Comparison of ENCODE assay signal across 1 cellular context in the genomic region with DNA sequence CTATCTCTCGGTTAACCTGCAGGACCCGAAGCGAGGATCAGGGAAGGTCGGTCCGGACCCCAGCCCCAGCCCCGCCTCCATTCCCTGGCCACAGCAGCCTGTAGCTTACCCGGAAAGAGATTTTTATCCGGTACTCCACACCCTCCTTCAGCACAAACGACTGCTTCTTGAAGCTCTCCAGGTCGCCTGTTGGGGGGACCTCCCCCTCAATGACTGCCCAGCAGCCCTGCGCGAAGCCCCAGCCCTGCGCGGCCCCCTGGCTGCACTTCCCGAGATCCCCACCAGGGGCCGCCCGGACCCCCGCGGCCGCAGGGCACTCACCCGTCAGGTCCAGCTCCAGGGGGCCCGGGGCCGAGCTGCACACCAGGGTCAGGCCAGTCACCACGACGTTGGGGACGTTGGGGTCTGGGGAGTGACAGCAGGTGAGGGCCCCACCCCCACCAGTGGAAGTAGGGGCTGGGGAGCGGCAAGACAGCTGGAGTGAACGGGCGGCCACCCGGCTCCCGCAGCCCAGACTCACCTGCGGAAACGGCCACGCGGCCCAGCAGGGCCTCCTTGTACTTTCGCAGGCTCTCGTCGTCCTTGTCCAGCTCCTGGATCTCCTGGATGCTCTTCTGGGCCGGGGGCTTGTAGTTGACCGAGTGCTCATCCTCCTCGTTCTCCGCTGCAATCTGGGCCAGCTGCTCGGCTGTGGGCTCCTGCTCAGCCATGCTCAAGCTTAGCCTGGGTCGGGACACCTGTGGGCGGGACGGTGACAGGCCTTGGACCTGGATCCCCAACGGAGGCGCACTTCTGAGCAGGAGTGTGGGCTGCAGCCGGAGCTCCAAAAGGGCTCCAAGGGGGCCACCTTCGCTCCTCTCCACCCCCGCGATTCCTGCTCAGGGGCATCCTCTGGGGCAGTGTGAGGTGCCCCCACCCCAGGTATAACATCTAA.
A peak's percentile ranks its signal among the peaks of the same experiment; 100 is the strongest.
TF ChIP-seq lines count a peak whose summit lies in the region.

No MANE protein-coding gene starts in this region.

TF ChIP-seq in K562, 482 proteins besides CTCF, POLR2A, EP300 and RAD21 (continues in another document):
- peak; percentile 89 for TF ChIP-seq RBM22 (IDR thresholded peaks at IDR 0.05; ENCODE audit: low read depth, low read length, poor library complexity, severe bottlenecking)
- 0 out of 2 replicates have a peak, but pooled peaks have one; percentile 12 for TF ChIP-seq ZNF282 (CRISPR knock-in tag; IDR thresholded peaks at IDR 0.05)
- TF ChIP-seq ZNF41 (CRISPR knock-in tag; conservative IDR thresholded peaks at IDR 0.05): no peak
- TF ChIP-seq BDP1 (IDR thresholded peaks at IDR 0.05; ENCODE audit: insufficient read depth, insufficient read length): no peak
- TF ChIP-seq, protein P1, sequence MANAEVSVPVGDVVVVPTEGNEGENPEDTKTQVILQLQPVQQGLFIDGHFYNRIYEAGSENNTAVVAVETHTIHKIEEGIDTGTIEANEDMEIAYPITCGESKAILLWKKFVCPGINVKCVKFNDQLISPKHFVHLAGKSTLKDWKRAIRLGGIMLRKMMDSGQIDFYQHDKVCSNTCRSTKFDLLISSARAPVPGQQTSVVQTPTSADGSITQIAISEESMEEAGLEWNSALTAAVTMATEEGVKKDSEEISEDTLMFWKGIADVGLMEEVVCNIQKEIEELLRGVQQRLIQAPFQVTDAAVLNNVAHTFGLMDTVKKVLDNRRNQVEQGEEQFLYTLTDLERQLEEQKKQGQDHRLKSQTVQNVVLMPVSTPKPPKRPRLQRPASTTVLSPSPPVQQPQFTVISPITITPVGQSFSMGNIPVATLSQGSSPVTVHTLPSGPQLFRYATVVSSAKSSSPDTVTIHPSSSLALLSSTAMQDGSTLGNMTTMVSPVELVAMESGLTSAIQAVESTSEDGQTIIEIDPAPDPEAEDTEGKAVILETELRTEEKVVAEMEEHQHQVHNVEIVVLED (CRISPR knock-in tag; IDR thresholded peaks at IDR 0.05): no peak
- TF ChIP-seq KAT2B (IDR thresholded peaks at IDR 0.05; ENCODE audit: low read depth, low read length): no peak
- no peak for TF ChIP-seq SIN3B (IDR thresholded peaks at IDR 0.05; ENCODE audit: low read depth)
- TF ChIP-seq, protein P2, sequence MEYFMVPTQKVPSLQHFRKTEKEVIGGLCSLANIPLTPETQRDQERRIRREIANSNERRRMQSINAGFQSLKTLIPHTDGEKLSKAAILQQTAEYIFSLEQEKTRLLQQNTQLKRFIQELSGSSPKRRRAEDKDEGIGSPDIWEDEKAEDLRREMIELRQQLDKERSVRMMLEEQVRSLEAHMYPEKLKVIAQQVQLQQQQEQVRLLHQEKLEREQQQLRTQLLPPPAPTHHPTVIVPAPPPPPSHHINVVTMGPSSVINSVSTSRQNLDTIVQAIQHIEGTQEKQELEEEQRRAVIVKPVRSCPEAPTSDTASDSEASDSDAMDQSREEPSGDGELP (CRISPR knock-in tag; IDR thresholded peaks at IDR 0.05; ENCODE audit: borderline replicate concordance): peak; percentile 71
- TF ChIP-seq, protein P3, sequence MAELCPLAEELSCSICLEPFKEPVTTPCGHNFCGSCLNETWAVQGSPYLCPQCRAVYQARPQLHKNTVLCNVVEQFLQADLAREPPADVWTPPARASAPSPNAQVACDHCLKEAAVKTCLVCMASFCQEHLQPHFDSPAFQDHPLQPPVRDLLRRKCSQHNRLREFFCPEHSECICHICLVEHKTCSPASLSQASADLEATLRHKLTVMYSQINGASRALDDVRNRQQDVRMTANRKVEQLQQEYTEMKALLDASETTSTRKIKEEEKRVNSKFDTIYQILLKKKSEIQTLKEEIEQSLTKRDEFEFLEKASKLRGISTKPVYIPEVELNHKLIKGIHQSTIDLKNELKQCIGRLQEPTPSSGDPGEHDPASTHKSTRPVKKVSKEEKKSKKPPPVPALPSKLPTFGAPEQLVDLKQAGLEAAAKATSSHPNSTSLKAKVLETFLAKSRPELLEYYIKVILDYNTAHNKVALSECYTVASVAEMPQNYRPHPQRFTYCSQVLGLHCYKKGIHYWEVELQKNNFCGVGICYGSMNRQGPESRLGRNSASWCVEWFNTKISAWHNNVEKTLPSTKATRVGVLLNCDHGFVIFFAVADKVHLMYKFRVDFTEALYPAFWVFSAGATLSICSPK (IDR thresholded peaks at IDR 0.05; ENCODE audit: borderline replicate concordance): no peak
- no peak for TF ChIP-seq BCL6 (CRISPR knock-in tag; IDR thresholded peaks at IDR 0.05)
- no peak for TF ChIP-seq NFXL1 (CRISPR knock-in tag; IDR thresholded peaks at IDR 0.05)
- 0 out of 2 replicates have a peak, but pooled peaks have one; percentile 31 for TF ChIP-seq POLR2AphosphoS5 (IDR thresholded peaks at IDR 0.05; ENCODE audit: control insufficient read depth, insufficient read depth, low read depth, low read length)
- no peak for TF ChIP-seq JUN (IDR thresholded peaks at IDR 0.05; ENCODE audit: borderline replicate concordance, low read depth, low read length)
- peak; percentile 38; the same call in 1 of the 2 replicates for TF ChIP-seq JUN (CRISPR knock-in tag; IDR thresholded peaks at IDR 0.05; ENCODE audit: borderline replicate concordance)
- TF ChIP-seq, protein P4, sequence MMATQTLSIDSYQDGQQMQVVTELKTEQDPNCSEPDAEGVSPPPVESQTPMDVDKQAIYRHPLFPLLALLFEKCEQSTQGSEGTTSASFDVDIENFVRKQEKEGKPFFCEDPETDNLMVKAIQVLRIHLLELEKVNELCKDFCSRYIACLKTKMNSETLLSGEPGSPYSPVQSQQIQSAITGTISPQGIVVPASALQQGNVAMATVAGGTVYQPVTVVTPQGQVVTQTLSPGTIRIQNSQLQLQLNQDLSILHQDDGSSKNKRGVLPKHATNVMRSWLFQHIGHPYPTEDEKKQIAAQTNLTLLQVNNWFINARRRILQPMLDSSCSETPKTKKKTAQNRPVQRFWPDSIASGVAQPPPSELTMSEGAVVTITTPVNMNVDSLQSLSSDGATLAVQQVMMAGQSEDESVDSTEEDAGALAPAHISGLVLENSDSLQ (IDR thresholded peaks at IDR 0.05): no peak
- TF ChIP-seq, protein P5, sequence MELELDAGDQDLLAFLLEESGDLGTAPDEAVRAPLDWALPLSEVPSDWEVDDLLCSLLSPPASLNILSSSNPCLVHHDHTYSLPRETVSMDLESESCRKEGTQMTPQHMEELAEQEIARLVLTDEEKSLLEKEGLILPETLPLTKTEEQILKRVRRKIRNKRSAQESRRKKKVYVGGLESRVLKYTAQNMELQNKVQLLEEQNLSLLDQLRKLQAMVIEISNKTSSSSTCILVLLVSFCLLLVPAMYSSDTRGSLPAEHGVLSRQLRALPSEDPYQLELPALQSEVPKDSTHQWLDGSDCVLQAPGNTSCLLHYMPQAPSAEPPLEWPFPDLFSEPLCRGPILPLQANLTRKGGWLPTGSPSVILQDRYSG (tag; conservative IDR thresholded peaks at IDR 0.05; ENCODE audit: low read depth): no peak
- TF ChIP-seq, protein P6, sequence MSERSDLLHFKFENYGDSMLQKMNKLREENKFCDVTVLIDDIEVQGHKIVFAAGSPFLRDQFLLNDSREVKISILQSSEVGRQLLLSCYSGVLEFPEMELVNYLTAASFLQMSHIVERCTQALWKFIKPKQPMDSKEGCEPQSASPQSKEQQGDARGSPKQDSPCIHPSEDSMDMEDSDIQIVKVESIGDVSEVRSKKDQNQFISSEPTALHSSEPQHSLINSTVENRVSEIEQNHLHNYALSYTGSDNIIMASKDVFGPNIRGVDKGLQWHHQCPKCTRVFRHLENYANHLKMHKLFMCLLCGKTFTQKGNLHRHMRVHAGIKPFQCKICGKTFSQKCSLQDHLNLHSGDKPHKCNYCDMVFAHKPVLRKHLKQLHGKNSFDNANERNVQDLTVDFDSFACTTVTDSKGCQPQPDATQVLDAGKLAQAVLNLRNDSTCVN (CRISPR knock-in tag; IDR thresholded peaks at IDR 0.05): no peak
- TF ChIP-seq RBFOX2 (IDR thresholded peaks at IDR 0.05; ENCODE audit: low read depth, low read length): peak; percentile 70
- TF ChIP-seq ZC3H11A (IDR thresholded peaks at IDR 0.05; ENCODE audit: low read depth, low read length): no peak
- TF ChIP-seq, protein P7, sequence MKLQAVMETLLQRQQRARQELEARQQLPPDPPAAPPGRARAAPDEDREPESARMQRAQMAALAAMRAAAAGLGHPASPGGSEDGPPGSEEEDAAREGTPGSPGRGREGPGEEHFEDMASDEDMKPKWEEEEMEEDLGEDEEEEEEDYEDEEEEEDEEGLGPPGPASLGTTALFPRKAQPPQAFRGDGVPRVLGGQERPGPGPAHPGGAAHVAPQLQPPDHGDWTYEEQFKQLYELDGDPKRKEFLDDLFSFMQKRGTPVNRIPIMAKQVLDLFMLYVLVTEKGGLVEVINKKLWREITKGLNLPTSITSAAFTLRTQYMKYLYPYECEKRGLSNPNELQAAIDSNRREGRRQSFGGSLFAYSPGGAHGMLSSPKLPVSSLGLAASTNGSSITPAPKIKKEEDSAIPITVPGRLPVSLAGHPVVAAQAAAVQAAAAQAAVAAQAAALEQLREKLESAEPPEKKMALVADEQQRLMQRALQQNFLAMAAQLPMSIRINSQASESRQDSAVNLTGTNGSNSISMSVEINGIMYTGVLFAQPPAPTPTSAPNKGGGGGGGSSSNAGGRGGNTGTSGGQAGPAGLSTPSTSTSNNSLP (IDR thresholded peaks at IDR 0.05; ENCODE audit: borderline replicate concordance, low read depth, low read length): no peak
- TF ChIP-seq YBX1 (IDR thresholded peaks at IDR 0.05): no peak
- TF ChIP-seq TRIM24 (IDR thresholded peaks at IDR 0.05): no peak
- TF ChIP-seq ZNF668 (CRISPR knock-in tag; IDR thresholded peaks at IDR 0.05): no peak
- no peak for TF ChIP-seq HDGF (IDR thresholded peaks at IDR 0.05)
- peak in 2 of 3 experiments; percentile 3 to 27 for TF ChIP-seq YY1 (IDR thresholded peaks at IDR 0.05; ENCODE audit: borderline replicate concordance in 1 of 3, control insufficient read depth in 1 of 3, extremely low read depth in 1 of 3, insufficient read depth in 3 of 3, insufficient read length in 1 of 3, insufficient replicate concordance in 2 of 3, low read depth in 1 of 3, low read length in 2 of 3)
- TF ChIP-seq ATF7 (IDR thresholded peaks at IDR 0.05): 0 out of 2 replicates have a peak, but pooled peaks have one; percentile 20
- TF ChIP-seq RCOR1 (IDR thresholded peaks at IDR 0.05; ENCODE audit: borderline replicate concordance in 1 of 2, low read depth in 2 of 2, low read length in 2 of 2): 0 out of 4 replicates have a peak, but pooled peaks of 1 of the 2 experiments have one; percentile 21
- TF ChIP-seq, protein P8, sequence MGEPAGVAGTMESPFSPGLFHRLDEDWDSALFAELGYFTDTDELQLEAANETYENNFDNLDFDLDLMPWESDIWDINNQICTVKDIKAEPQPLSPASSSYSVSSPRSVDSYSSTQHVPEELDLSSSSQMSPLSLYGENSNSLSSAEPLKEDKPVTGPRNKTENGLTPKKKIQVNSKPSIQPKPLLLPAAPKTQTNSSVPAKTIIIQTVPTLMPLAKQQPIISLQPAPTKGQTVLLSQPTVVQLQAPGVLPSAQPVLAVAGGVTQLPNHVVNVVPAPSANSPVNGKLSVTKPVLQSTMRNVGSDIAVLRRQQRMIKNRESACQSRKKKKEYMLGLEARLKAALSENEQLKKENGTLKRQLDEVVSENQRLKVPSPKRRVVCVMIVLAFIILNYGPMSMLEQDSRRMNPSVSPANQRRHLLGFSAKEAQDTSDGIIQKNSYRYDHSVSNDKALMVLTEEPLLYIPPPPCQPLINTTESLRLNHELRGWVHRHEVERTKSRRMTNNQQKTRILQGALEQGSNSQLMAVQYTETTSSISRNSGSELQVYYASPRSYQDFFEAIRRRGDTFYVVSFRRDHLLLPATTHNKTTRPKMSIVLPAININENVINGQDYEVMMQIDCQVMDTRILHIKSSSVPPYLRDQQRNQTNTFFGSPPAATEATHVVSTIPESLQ (CRISPR knock-in tag; IDR thresholded peaks at IDR 0.05): 0 out of 2 replicates have a peak, but pooled peaks have one; percentile 56
- TF ChIP-seq RFX5 (IDR thresholded peaks at IDR 0.05; ENCODE audit: low read depth, low read length): no peak
- TF ChIP-seq XRCC5 (IDR thresholded peaks at IDR 0.05; ENCODE audit: low read depth, low read length): peak; percentile 76; the same call in 1 of the 2 replicates
- TF ChIP-seq, protein P9, sequence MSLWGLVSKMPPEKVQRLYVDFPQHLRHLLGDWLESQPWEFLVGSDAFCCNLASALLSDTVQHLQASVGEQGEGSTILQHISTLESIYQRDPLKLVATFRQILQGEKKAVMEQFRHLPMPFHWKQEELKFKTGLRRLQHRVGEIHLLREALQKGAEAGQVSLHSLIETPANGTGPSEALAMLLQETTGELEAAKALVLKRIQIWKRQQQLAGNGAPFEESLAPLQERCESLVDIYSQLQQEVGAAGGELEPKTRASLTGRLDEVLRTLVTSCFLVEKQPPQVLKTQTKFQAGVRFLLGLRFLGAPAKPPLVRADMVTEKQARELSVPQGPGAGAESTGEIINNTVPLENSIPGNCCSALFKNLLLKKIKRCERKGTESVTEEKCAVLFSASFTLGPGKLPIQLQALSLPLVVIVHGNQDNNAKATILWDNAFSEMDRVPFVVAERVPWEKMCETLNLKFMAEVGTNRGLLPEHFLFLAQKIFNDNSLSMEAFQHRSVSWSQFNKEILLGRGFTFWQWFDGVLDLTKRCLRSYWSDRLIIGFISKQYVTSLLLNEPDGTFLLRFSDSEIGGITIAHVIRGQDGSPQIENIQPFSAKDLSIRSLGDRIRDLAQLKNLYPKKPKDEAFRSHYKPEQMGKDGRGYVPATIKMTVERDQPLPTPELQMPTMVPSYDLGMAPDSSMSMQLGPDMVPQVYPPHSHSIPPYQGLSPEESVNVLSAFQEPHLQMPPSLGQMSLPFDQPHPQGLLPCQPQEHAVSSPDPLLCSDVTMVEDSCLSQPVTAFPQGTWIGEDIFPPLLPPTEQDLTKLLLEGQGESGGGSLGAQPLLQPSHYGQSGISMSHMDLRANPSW (CRISPR knock-in tag; IDR thresholded peaks at IDR 0.05): no peak
- no peak for TF ChIP-seq FOXA3 (CRISPR knock-in tag; conservative IDR thresholded peaks at IDR 0.05 in 1 of 2, IDR thresholded peaks at IDR 0.05 in 1 of 2)
- TF ChIP-seq ZC3H8 (IDR thresholded peaks at IDR 0.05): no peak
- no peak for TF ChIP-seq ZNF431 (CRISPR knock-in tag; IDR thresholded peaks at IDR 0.05)
- no peak; the same call in 1 of the 2 replicates for TF ChIP-seq POLR2AphosphoS2 (IDR thresholded peaks at IDR 0.05; ENCODE audit: low read length)
- TF ChIP-seq, protein P10, sequence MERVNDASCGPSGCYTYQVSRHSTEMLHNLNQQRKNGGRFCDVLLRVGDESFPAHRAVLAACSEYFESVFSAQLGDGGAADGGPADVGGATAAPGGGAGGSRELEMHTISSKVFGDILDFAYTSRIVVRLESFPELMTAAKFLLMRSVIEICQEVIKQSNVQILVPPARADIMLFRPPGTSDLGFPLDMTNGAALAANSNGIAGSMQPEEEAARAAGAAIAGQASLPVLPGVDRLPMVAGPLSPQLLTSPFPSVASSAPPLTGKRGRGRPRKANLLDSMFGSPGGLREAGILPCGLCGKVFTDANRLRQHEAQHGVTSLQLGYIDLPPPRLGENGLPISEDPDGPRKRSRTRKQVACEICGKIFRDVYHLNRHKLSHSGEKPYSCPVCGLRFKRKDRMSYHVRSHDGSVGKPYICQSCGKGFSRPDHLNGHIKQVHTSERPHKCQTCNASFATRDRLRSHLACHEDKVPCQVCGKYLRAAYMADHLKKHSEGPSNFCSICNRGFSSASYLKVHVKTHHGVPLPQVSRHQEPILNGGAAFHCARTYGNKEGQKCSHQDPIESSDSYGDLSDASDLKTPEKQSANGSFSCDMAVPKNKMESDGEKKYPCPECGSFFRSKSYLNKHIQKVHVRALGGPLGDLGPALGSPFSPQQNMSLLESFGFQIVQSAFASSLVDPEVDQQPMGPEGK (CRISPR knock-in tag; IDR thresholded peaks at IDR 0.05; ENCODE audit: borderline replicate concordance): no peak
- no peak for TF ChIP-seq FOXM1 (IDR thresholded peaks at IDR 0.05; ENCODE audit: low read depth)
- no peak for TF ChIP-seq FOXM1 (CRISPR knock-in tag; IDR thresholded peaks at IDR 0.05; ENCODE audit: low read depth)
- TF ChIP-seq LARP7 (IDR thresholded peaks at IDR 0.05): no peak
